Comparison of ENCODE assay signal across 15 cellular contexts in genomic region chr11:122804161-122804560, GRCh38. TPM values are rescaled to one million over a fixed set of nuclear protein-coding genes. Genes with fewer than 3 reads are reported as not detected.
DNase-seq lines count a peak whose midpoint lies in the region; ATAC-seq, FAIRE-seq and TF ChIP-seq lines count a peak whose summit lies in the region.
"Had no signal": no experiment of that assay in that cellular context is flagged by ENCODE, and none has a peak within 500 bp of the region (broad histone marks: within the 10 kb centered on the region; RNA-seq: fewer than 3 reads in every experiment).

No MANE protein-coding gene starts in this region.

- H3K79me2 ChIP-seq in PC-9 (ENCODE audit: low read depth) (peaks cover 9% of the 10 kb centered on the region; the same call in 1 of the 2 replicates), H1 (ENCODE audit: control insufficient read depth in 1 of 2, insufficient read depth in 2 of 2, low read length in 2 of 2) (no peaks in the 10 kb centered on the region)

- no peak overlapping the region for H3K14ac ChIP-seq in H1 (ENCODE audit: insufficient read length)

- TF ChIP-seq RAD21 in H1 (IDR thresholded peaks at IDR 0.05 in 1 of 2, conservative IDR thresholded peaks at IDR 0.05 in 1 of 2; ENCODE audit: low read depth in 2 of 2, low read length in 2 of 2) = no peak

- no peak overlapping the region for H4K8ac ChIP-seq in H1 (ENCODE audit: extremely low read depth, insufficient read depth, low read length)

- peak overlapping the region; percentile 59; the same call in 1 of the 2 replicates for H2AK5ac ChIP-seq in H1 (ENCODE audit: low read depth, low read length)

- H2BK12ac ChIP-seq in H1 (ENCODE audit: low read depth, low read length) = peak overlapping the region; percentile 76; the same call in 1 of the 2 replicates

- no peaks in the 10 kb centered on the region for H3K9me3 ChIP-seq in Caco-2
- H3K9me3 ChIP-seq in PC-9 (ENCODE audit: insufficient read depth, low read depth) = no peaks in the 10 kb centered on the region
- no peaks in the 10 kb centered on the region for H3K9me3 ChIP-seq in H1 (ENCODE audit: insufficient read depth in 2 of 2, low read depth in 1 of 2, low read length in 1 of 2)
- H3K9me3 ChIP-seq: BE2C, spleen had no signal

- no peak for TF ChIP-seq CTCF in Caco-2 (IDR thresholded peaks at IDR 0.05; ENCODE audit: insufficient read depth in 1 of 2, low read depth in 1 of 2, low read length in 1 of 2, severe bottlenecking in 1 of 2, unreplicated experiment in 1 of 2)
- no peak for TF ChIP-seq CTCF in PC-9 (conservative IDR thresholded peaks at IDR 0.05)
- no peak for TF ChIP-seq CTCF in H1 (IDR thresholded peaks at IDR 0.05; ENCODE audit: control extremely low read depth in 1 of 3, insufficient read depth in 1 of 3, low read depth in 1 of 3, low read length in 3 of 3)

- POLR2A ChIA-PET in Caco-2 (lab: Charles Lee) (no interaction called here), PC-9 (lab: Charles Lee; ENCODE audit: unreplicated experiment) (interaction anchor here (0.6 kb wide), 1 partner anchor 10 kb away, joined by 8 read pairs; no protein-coding TSS in a partner anchor), H1 (lab: Charles Lee; ENCODE audit: partially characterized antibody) (interaction anchor here (1.4 kb wide), 1 partner anchor 8 kb away, joined by 4 read pairs; no protein-coding TSS in a partner anchor)
- POLR2A ChIA-PET in naive thymus-derived CD8-positive, alpha-beta T cell (lab: Charles Lee) = no interaction called here

- no peak for TF ChIP-seq EP300 in H1 (IDR thresholded peaks at IDR 0.05; ENCODE audit: borderline replicate concordance in 1 of 2, low read depth in 2 of 2, low read length in 2 of 2)

- no peak for ATAC-seq in naive thymus-derived CD8-positive, alpha-beta T cell
- ATAC-seq in HG03159 (IDR thresholded peaks at IDR 0.05; ENCODE audit: unreplicated experiment) (no peak), HG02973 (IDR thresholded peaks at IDR 0.05; ENCODE audit: unreplicated experiment) (no peak), GM21528 (IDR thresholded peaks at IDR 0.05; ENCODE audit: low FRiP score, unreplicated experiment) (no peak), GM21619 (IDR thresholded peaks at IDR 0.05; ENCODE audit: unreplicated experiment) (no peak)

- 0 out of 2 replicates have a peak overlapping the region, but pooled peaks have one; percentile 4 for H2BK5ac ChIP-seq in H1 (ENCODE audit: low read depth, low read length)

- H2BK15ac ChIP-seq in H1 (ENCODE audit: low read length) = 0 out of 2 replicates have a peak overlapping the region, but pooled peaks have one; percentile 46

- FAIRE-seq in H1 (lab: Jason Lieb, UNC) = no peak

- H3K36me3 Mint-ChIP-seq in Caco-2 (ENCODE audit: insufficient read depth, unreplicated experiment) = peaks cover 13% of the 10 kb centered on the region
- peaks cover 4 to 76% (median 18%) of the 10 kb centered on the region in 3 donors for H3K36me3 Mint-ChIP-seq in naive thymus-derived CD8-positive, alpha-beta T cell

- TF ChIP-seq POLR2A in H1 (IDR thresholded peaks at IDR 0.05; ENCODE audit: control extremely low read depth in 1 of 2, low read depth in 2 of 2, low read length in 2 of 2) = no peak

- H3K56ac ChIP-seq in H1 (replicated peaks; ENCODE audit: insufficient read length, low read depth, low read length) = no peak overlapping the region

- no peak overlapping the region for H3K4me3 Mint-ChIP-seq in Caco-2 (ENCODE audit: unreplicated experiment)
- H3K4me3 Mint-ChIP-seq in naive thymus-derived CD8-positive, alpha-beta T cell = no peak overlapping the region
- H3K4me3 Mint-ChIP-seq: neural crest cell had no signal

- intact Hi-C loops in Caco-2 (cut with micrococcal nuclease; ENCODE audit: unreplicated experiment) = no loop called here
- intact Hi-C loops in PC-9 (cut with micrococcal nuclease; ENCODE audit: unreplicated experiment) = no loop called here

- CTCF ChIA-PET in Caco-2 (lab: Charles Lee) = interaction anchor here (2.1 kb wide), 1 partner anchor 217 kb away, joined by 6 read pairs; no protein-coding TSS in a partner anchor
- CTCF ChIA-PET in PC-9 (lab: Charles Lee) = interaction anchor here (1.0 kb wide), 1 partner anchor 49 kb away, joined by 3 read pairs; no protein-coding TSS in a partner anchor
- CTCF ChIA-PET in H1 (lab: Charles Lee; ENCODE audit: partially characterized antibody) = interaction anchor here (1.1 to 6.1 kb wide), 10 partner anchors 8 to 62 kb away, joined by 3 to 56 read pairs (median 4); no protein-coding TSS in a partner anchor

- DNase-seq in Caco-2 = no peak
- DNase-seq in PC-9 = peak; percentile 52 to 88
- no peak for DNase-seq in H1 (ENCODE audit: low read depth in 1 of 2, low spot score in 2 of 2)
- no peak for DNase-seq in naive thymus-derived CD8-positive, alpha-beta T cell
- DNase-seq: BE2C, erythroblast, NCI-H1048, NCI-H69, SIG-M5, spleen had no signal

- peak overlapping the region; percentile 46 for H3K27ac Mint-ChIP-seq in Caco-2 (ENCODE audit: unreplicated experiment)
- H3K27ac Mint-ChIP-seq in naive thymus-derived CD8-positive, alpha-beta T cell = peak overlapping the region in 8 of 10 donors; percentile 55 to 86 (median 72)

- no peaks in the 10 kb centered on the region for H3K9me3 Mint-ChIP-seq in Caco-2 (ENCODE audit: unreplicated experiment)
- H3K9me3 Mint-ChIP-seq in naive thymus-derived CD8-positive, alpha-beta T cell = no peaks in the 10 kb centered on the region
- H3K9me3 Mint-ChIP-seq: neural crest cell had no signal

- H4K91ac ChIP-seq in H1 (replicated peaks; ENCODE audit: insufficient read length, low read length) = no peak overlapping the region

- H3K4me2 ChIP-seq in PC-9 = peak overlapping the region; percentile 63
- no peak overlapping the region for H3K4me2 ChIP-seq in H1 (ENCODE audit: insufficient read depth in 1 of 2, low read depth in 2 of 2, low read length in 2 of 2)

- H2BK120ac ChIP-seq in H1 (replicated peaks; ENCODE audit: low read depth, low read length) = no peak overlapping the region

- peak overlapping the region; percentile 75 for H3K18ac ChIP-seq in H1 (ENCODE audit: extremely low read depth, low read length)

- no peak overlapping the region for H3K4ac ChIP-seq in H1 (replicated peaks; ENCODE audit: insufficient read length, low read depth, low read length)

- H3K4me1 Mint-ChIP-seq in Caco-2 (ENCODE audit: low read depth, unreplicated experiment) = no peaks in the 10 kb centered on the region
- H3K4me1 Mint-ChIP-seq in naive thymus-derived CD8-positive, alpha-beta T cell = peaks cover 17 to 50% (median 43%) of the 10 kb centered on the region in 4 donors

- peak overlapping the region; percentile 52; the same call in 1 of the 2 replicates for H2BK20ac ChIP-seq in H1 (ENCODE audit: low read length)

- no peaks in the 10 kb centered on the region for H3K27me3 ChIP-seq in Caco-2 (replicated peaks; ENCODE audit: control insufficient read depth, insufficient read depth, low read length)
- no peaks in the 10 kb centered on the region for H3K27me3 ChIP-seq in PC-9 (ENCODE audit: insufficient read depth, low read depth)
- H3K27me3 ChIP-seq in H1 (replicated peaks in 1 of 4; ENCODE audit: control insufficient read depth in 3 of 4, extremely low read depth in 1 of 4, insufficient read depth in 3 of 4, low read length in 3 of 4) = no peaks in the 10 kb centered on the region
- H3K27me3 ChIP-seq: BE2C, spleen had no signal

- peak overlapping the region; percentile 96 for H3K27ac ChIP-seq in PC-9
- H3K27ac ChIP-seq in H1 (ENCODE audit: low read depth, low read length) = no peak overlapping the region

- no peaks in the 10 kb centered on the region for H3K23me2 ChIP-seq in H1 (ENCODE audit: low read depth, low read length)

- 81% methylated on average over 4 of the region's 4 CpGs; no CpG with 5 or more reads in 1 of the 2 experiments for WGBS in H1 (ENCODE audit: extremely low coverage in 1 of 2, insufficient coverage in 1 of 2, insufficient read length in 1 of 2, insufficient replicate concordance in 2 of 2, low coverage in 1 of 2, low lambda C conversion rate in 2 of 2, missing lambda C conversion rate in 1 of 2), 2 experiments

- H3K9me2 ChIP-seq in PC-9 (ENCODE audit: insufficient read depth) = no peaks in the 10 kb centered on the region

- H3K4me3 ChIP-seq in Caco-2 (ENCODE audit: low read depth, low read length) = no peak overlapping the region
- no peak overlapping the region; the same call in 1 of the 2 replicates for H3K4me3 ChIP-seq in PC-9
- H3K4me3 ChIP-seq in H1 (ENCODE audit: extremely low read depth in 1 of 4, insufficient read depth in 2 of 4, low read depth in 3 of 4, low read length in 4 of 4) = no peak overlapping the region
- H3K4me3 ChIP-seq: spleen had no signal

- no peak overlapping the region; a peak in 1 of 7 replicates for H3K9ac ChIP-seq in H1 (replicated peaks in 1 of 4; ENCODE audit: extremely low read depth in 1 of 4, low read depth in 3 of 4, low read length in 3 of 4)

- no peaks in the 10 kb centered on the region for H3K79me1 ChIP-seq in H1 (ENCODE audit: low read depth, low read length)

- no peaks in the 10 kb centered on the region for H3K36me3 ChIP-seq in Caco-2 (ENCODE audit: control insufficient read depth, insufficient read depth, low read length)
- H3K36me3 ChIP-seq in PC-9 (ENCODE audit: low read depth) = peaks cover 36% of the 10 kb centered on the region
- H3K36me3 ChIP-seq in H1 (ENCODE audit: control insufficient read depth in 2 of 4, insufficient read depth in 4 of 4, low read length in 3 of 4) = no peaks in the 10 kb centered on the region
- H3K36me3 ChIP-seq: BE2C had no signal

- H2AFZ ChIP-seq in PC-9 (no peak overlapping the region), H1 (ENCODE audit: low read length) (no peak overlapping the region)

- no peaks in the 10 kb centered on the region for H3K4me1 ChIP-seq in Caco-2
- peaks cover 51% of the 10 kb centered on the region for H3K4me1 ChIP-seq in PC-9 (replicated peaks; ENCODE audit: insufficient read depth)
- peaks cover 0 to 3% (median 0%) of the 10 kb centered on the region in 4 experiments; a peak in 4 of 7 replicates for H3K4me1 ChIP-seq in H1 (replicated peaks in 1 of 4; ENCODE audit: control insufficient read depth in 3 of 4, insufficient read depth in 4 of 4, low read length in 3 of 4)
- H3K4me1 ChIP-seq: BE2C had no signal

- H4K5ac ChIP-seq in H1 (ENCODE audit: insufficient read length, low read depth, low read length) = no peak overlapping the region

- H3K27me3 Mint-ChIP-seq in Caco-2 (ENCODE audit: insufficient read depth, unreplicated experiment) = no peaks in the 10 kb centered on the region
- H3K27me3 Mint-ChIP-seq in naive thymus-derived CD8-positive, alpha-beta T cell = no peaks in the 10 kb centered on the region

- BruUV-seq in Caco-2 (replicated peaks; lab: Mats Ljungman, UMichigan) (no TSS peak), PC-9 (replicated peaks; lab: Mats Ljungman, UMichigan) (TSS peak; percentile 42)

- no peaks in the 10 kb centered on the region for H4K20me1 ChIP-seq in PC-9 (ENCODE audit: insufficient read depth)
- H4K20me1 ChIP-seq in H1 (replicated peaks in 1 of 2; ENCODE audit: control insufficient read depth in 1 of 2, insufficient read depth in 2 of 2, low read length in 2 of 2) = no peaks in the 10 kb centered on the region

- peaks cover 62% of the 10 kb centered on the region for H3F3A ChIP-seq in PC-9 (ENCODE audit: insufficient read depth, low read depth)

- no peak overlapping the region for H3K23ac ChIP-seq in H1 (ENCODE audit: insufficient read length)

RNA-seq across cellular contexts. Expression of gene CRTAM, which starts 34.1 kb away (rescaled TPM):
- not detected in 2 replicates for total RNA-seq in Caco-2 (2022)
- not detected in 2 replicates for total RNA-seq in PC-9 (2021)
- total RNA-seq in H1 (2021; fragmentation: NEBNext Ultra II Directional; extraction: Animal tissue kit (Norgen Biotek cat#: 25700)) = not detected in 2 replicates
- not detected in 2 replicates for polyA plus RNA-seq in H1 (2011; rRNA removed)
- polyA plus RNA-seq in H1 (2011; cell fraction: cytosol; rRNA removed) = not detected
- not detected for polyA plus RNA-seq in H1 (2011; cell fraction: nucleus; rRNA removed)
- not detected in 4 replicates for polyA plus RNA-seq in H1 (2012, experiment 1 of 2)
- polyA plus RNA-seq in H1 (2012, experiment 2 of 2) = not detected
- polyA plus RNA-seq in H1 (2013, experiment 1 of 2) = 0.26 TPM
- 0.33 TPM for polyA plus RNA-seq in H1 (2013, experiment 2 of 2)
- polyA minus RNA-seq in H1 (2011; rRNA and poly(A)+ RNA removed) = not detected in 2 replicates
- polyA minus RNA-seq in H1 (2011; cell fraction: cytosol; rRNA and poly(A)+ RNA removed) = not detected
- polyA minus RNA-seq in H1 (2011; cell fraction: nucleus; rRNA and poly(A)+ RNA removed) = not detected
- 10 to 100 TPM; 48.1 to 52.3 TPM for total RNA-seq in naive thymus-derived CD8-positive, alpha-beta T cell
- 10 to 100 TPM; 66.6 to 98.7 (median 88.3) TPM for polyA plus RNA-seq in naive thymus-derived CD8-positive, alpha-beta T cell
- total RNA-seq: neural crest cell had no signal

Comparison
In these comparisons a context has a peak if more than half of its experiments do, and no peak if none do; other contexts are left out.
1. DNase-seq: peak in PC-9 (2 of 2); none in Caco-2 (0 of 2), H1 (0 of 2) and naive thymus-derived CD8-positive, alpha-beta T cell (0 of 10).
2. RNA of gene CRTAM, which starts 34.1 kb away (total RNA-seq): 48.1 to 52.3 TPM in naive thymus-derived CD8-positive, alpha-beta T cell; not detected in H1, not detected in PC-9 and not detected in Caco-2; every median in the first group is over 10 times any median in the second.
3. POLR2A ChIA-PET loops: an anchor here in PC-9 (0.6 kb wide) and H1 (1.4 kb wide); none called in Caco-2 and naive thymus-derived CD8-positive, alpha-beta T cell.